In the genomic region with DNA sequence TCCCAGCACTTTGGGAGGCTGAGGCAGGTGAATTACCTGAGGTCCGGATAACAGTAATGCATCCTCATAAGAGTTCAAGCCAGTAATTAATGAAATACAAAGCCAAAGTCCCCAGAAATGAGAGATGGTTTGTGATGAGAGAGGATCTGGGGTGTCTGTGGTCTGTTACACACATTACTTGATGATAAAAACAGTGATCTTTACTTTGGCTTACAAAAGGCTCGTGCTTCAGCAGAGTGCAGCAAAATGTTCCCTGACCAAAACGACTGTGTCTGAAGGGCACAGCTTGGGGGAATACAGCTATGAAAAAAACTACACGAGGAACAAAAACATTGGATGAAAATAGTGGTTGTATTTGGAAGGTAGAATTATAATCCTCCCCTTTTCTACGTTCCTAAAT, we compare ENCODE assay signal across 16 cellular contexts. TPM values are rescaled to one million over a fixed set of nuclear protein-coding genes. Genes with fewer than 3 reads are reported as not detected.
DNase-seq lines count a peak whose midpoint lies in the region; ATAC-seq and TF ChIP-seq lines count a peak whose summit lies in the region.
"Had no signal": no experiment of that assay in that cellular context is flagged by ENCODE, and none has a peak within 500 bp of the region (broad histone marks: within the 10 kb centered on the region; RNA-seq: fewer than 3 reads in every experiment).

No MANE protein-coding gene starts in this region.

- TF ChIP-seq POLR2A in right lobe of liver (IDR thresholded peaks at IDR 0.05), result no peak

- no peak overlapping the region for H3K4me3 Mint-ChIP-seq in activated naive CD8-positive, alpha-beta T cell treated with anti-CD3 and anti-CD28 coated beads, Interleukin-2, amount 50 U/mL, for 24 hours
- peak overlapping the region in 5 of 8 donors; percentile 25 to 84 (median 50) for H3K4me3 Mint-ChIP-seq in naive B cell

- H3K36me3 Mint-ChIP-seq in activated naive CD8-positive, alpha-beta T cell treated with anti-CD3 and anti-CD28 coated beads, Interleukin-2, amount 50 U/mL, for 24 hours (ENCODE audit: low read depth), result peaks cover 13% of the 10 kb centered on the region
- peaks cover 0 to 7% of the 10 kb centered on the region in 2 donors for H3K36me3 Mint-ChIP-seq in naive B cell

- H3K27ac Mint-ChIP-seq in activated naive CD8-positive, alpha-beta T cell treated with anti-CD3 and anti-CD28 coated beads, Interleukin-2, amount 50 U/mL, for 24 hours, result peak overlapping the region; percentile 16
- peak overlapping the region in 4 of 6 donors; percentile 48 to 88 (median 66) for H3K27ac Mint-ChIP-seq in naive B cell

- intact Hi-C loops in left ventricle myocardium inferior (cut with micrococcal nuclease), result no loop called here
- intact Hi-C loops in Right ventricle myocardium superior (cut with DNase I), result no loop called here
- intact Hi-C loops in right lobe of liver (cut with DNase I), result no loop called here

- H3K9me3 Mint-ChIP-seq in activated naive CD8-positive, alpha-beta T cell treated with anti-CD3 and anti-CD28 coated beads, Interleukin-2, amount 50 U/mL, for 24 hours, result no peaks in the 10 kb centered on the region
- no peaks in the 10 kb centered on the region for H3K9me3 Mint-ChIP-seq in naive B cell

- H3K27me3 ChIP-seq in left ventricle myocardium inferior (ENCODE audit: low read depth) (no peaks in the 10 kb centered on the region), right lobe of liver (no peaks in the 10 kb centered on the region)
- H3K27me3 ChIP-seq: uterus had no signal

- H3K9me3 ChIP-seq in left ventricle myocardium inferior (replicated peaks) (no peaks in the 10 kb centered on the region), right lobe of liver (no peaks in the 10 kb centered on the region)
- H3K9me3 ChIP-seq: uterus had no signal

- WGBS in right lobe of liver (ENCODE audit: insufficient coverage, low coverage, low lambda C conversion rate, missing lambda C conversion rate), result 53% methylated on average over 5 of the region's 5 CpGs

- peak overlapping the region; percentile 35 for H3K4me3 ChIP-seq in left ventricle myocardium inferior
- no peak overlapping the region for H3K4me3 ChIP-seq in right lobe of liver
- H3K4me3 ChIP-seq: uterus had no signal

- peak overlapping the region; percentile 81 for H3K27ac ChIP-seq in left ventricle myocardium inferior (replicated peaks)
- no peak overlapping the region for H3K27ac ChIP-seq in right lobe of liver
- H3K27ac ChIP-seq: uterus had no signal

- TF ChIP-seq CTCF in left ventricle myocardium inferior (IDR thresholded peaks at IDR 0.05; ENCODE audit: borderline replicate concordance), result no peak
- TF ChIP-seq CTCF in right lobe of liver (IDR thresholded peaks at IDR 0.05), result no peak

- peaks cover 54% of the 10 kb centered on the region for H3K4me1 ChIP-seq in left ventricle myocardium inferior
- H3K4me1 ChIP-seq in right lobe of liver, result no peaks in the 10 kb centered on the region
- H3K4me1 ChIP-seq: uterus had no signal

- DNase-seq in left ventricle myocardium inferior, result no peak
- DNase-seq in Right ventricle myocardium superior, result no peak
- DNase-seq in activated naive CD8-positive, alpha-beta T cell treated with anti-CD3 and anti-CD28 coated beads, Interleukin-2, amount 50 U/mL, for 24 hours, result no peak
- DNase-seq in naive B cell, result no peak
- no peak for DNase-seq in LoVo (ENCODE audit: low spot score)
- DNase-seq in COR-L47 (lab: John Stamatoyannopoulos, UW), result no peak
- no peak for DNase-seq in right lobe of liver
- DNase-seq: activated CD4-positive, CD25-positive, alpha-beta regulatory T cell treated with anti-CD3 and anti-CD28 coated beads, Interleukin-2, amount 50 U/mL, for 72 hours; amniotic stem cell; effector memory CD4-positive, alpha-beta T cell; mesendoderm; NCI-H1092; NCI-H510A; retina; uterus had no signal

- H3K4me1 Mint-ChIP-seq in activated naive CD8-positive, alpha-beta T cell treated with anti-CD3 and anti-CD28 coated beads, Interleukin-2, amount 50 U/mL, for 24 hours, result peaks cover 89% of the 10 kb centered on the region
- peaks cover 45 to 86% (median 74%) of the 10 kb centered on the region in 3 donors for H3K4me1 Mint-ChIP-seq in naive B cell

- ATAC-seq in Right ventricle myocardium superior (ENCODE audit: poor library complexity), result no peak
- ATAC-seq in activated naive CD8-positive, alpha-beta T cell treated with anti-CD3 and anti-CD28 coated beads, Interleukin-2, amount 50 U/mL, for 24 hours, result no peak
- no peak for ATAC-seq in naive B cell (ENCODE audit: low read depth in 2 of 2)
- no peak for ATAC-seq in GM21423 (IDR thresholded peaks at IDR 0.05; ENCODE audit: unreplicated experiment)
- no peak for ATAC-seq in right lobe of liver

- H3K36me3 ChIP-seq in left ventricle myocardium inferior (no peaks in the 10 kb centered on the region), right lobe of liver (no peaks in the 10 kb centered on the region)
- H3K36me3 ChIP-seq: uterus had no signal

- H3K27me3 Mint-ChIP-seq in activated naive CD8-positive, alpha-beta T cell treated with anti-CD3 and anti-CD28 coated beads, Interleukin-2, amount 50 U/mL, for 24 hours, result no peaks in the 10 kb centered on the region
- no peaks in the 10 kb centered on the region for H3K27me3 Mint-ChIP-seq in naive B cell

RNA-seq across cellular contexts. Expression of a gene that starts 40.9 kb away (rescaled TPM):
- total RNA-seq in left ventricle myocardium inferior, result 24.1 TPM
- 27.2 TPM for total RNA-seq in Right ventricle myocardium superior
- polyA plus RNA-seq in naive B cell (ENCODE audit: low read depth in 6 of 6), result 10 to 100 TPM; 14.2 to 47.8 (median 26.9) TPM
- 10 to 100 TPM in 4 of 6 experiments, 1 to 10 TPM in 2; 8.4 to 16.2 (median 11.3) TPM for total RNA-seq in right lobe of liver
